In the genomic region with DNA sequence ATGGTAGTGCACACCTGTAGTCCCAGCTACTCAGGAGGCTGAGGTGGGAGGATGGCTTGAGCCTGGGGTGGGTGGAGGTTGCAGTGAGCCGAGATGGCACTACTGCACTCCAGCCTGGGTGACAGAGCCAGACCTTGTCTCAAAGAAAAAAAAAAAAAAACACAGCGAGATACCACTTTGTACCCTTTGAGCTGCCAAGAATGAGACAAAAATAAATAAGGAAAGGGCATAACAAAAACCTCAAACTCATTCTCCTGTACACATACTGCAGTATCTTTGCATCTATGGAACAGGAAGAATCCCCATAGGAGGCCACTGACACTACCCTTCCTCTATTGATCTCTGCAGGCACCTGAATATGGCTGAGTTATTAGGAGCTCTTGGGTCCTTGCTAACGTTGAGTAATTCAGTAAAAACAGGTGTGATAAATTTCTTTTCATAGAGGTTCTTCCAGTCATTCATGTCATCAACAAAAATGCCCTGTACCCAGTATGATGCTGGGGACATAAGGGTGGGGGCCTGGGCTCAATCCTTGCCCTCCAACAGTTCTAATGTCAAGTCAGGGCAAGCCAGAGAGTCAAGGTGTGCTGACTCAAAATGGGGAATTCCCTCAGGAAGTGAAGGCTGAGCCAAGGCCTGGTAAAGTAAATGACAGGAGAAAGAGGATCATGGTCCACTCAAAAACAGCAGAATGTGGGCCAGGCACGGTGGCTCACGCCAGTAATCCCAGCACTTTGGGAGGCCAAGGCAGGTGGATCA, we compare ENCODE assay signal across 1 cellular context.
TF ChIP-seq lines count a peak whose summit lies in the region.

No MANE protein-coding gene starts in this region.

TF ChIP-seq in WTC11, 78 proteins besides CTCF, POLR2A, EP300 and RAD21 (continued from another document):
- TF ChIP-seq, protein P1, sequence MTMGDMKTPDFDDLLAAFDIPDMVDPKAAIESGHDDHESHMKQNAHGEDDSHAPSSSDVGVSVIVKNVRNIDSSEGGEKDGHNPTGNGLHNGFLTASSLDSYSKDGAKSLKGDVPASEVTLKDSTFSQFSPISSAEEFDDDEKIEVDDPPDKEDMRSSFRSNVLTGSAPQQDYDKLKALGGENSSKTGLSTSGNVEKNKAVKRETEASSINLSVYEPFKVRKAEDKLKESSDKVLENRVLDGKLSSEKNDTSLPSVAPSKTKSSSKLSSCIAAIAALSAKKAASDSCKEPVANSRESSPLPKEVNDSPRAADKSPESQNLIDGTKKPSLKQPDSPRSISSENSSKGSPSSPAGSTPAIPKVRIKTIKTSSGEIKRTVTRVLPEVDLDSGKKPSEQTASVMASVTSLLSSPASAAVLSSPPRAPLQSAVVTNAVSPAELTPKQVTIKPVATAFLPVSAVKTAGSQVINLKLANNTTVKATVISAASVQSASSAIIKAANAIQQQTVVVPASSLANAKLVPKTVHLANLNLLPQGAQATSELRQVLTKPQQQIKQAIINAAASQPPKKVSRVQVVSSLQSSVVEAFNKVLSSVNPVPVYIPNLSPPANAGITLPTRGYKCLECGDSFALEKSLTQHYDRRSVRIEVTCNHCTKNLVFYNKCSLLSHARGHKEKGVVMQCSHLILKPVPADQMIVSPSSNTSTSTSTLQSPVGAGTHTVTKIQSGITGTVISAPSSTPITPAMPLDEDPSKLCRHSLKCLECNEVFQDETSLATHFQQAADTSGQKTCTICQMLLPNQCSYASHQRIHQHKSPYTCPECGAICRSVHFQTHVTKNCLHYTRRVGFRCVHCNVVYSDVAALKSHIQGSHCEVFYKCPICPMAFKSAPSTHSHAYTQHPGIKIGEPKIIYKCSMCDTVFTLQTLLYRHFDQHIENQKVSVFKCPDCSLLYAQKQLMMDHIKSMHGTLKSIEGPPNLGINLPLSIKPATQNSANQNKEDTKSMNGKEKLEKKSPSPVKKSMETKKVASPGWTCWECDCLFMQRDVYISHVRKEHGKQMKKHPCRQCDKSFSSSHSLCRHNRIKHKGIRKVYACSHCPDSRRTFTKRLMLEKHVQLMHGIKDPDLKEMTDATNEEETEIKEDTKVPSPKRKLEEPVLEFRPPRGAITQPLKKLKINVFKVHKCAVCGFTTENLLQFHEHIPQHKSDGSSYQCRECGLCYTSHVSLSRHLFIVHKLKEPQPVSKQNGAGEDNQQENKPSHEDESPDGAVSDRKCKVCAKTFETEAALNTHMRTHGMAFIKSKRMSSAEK (CRISPR knock-in tag; IDR thresholded peaks at IDR 0.05; ENCODE audit: borderline replicate concordance), result no peak
